ENCODE assay signal across 17 cellular contexts in the genomic region with DNA sequence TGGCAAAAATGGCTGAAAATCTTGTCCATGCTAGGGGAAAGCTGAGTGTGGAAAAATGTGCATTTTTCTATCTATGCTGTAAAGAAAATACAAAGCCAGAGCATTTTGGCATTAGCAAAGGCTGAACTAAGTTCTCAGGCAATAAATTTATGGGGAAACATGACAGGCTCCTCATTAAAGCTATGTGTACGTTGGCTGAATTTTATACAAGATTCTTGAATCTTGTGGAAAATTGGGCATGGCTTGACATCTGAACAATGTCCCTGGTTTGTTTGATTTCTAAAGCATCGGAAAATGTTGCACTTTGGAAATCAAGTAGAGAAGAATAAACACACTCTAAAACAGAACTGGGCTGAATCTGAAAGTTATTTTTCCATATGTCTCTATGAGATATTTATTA. TPM values are rescaled to one million over a fixed set of nuclear protein-coding genes. Genes with fewer than 3 reads are reported as not detected.
DNase-seq lines count a peak whose midpoint lies in the region; ATAC-seq and TF ChIP-seq lines count a peak whose summit lies in the region.
"Had no signal": no experiment of that assay in that cellular context is flagged by ENCODE, and none has a peak within 500 bp of the region (broad histone marks: within the 10 kb centered on the region; RNA-seq: fewer than 3 reads in every experiment).

No MANE protein-coding gene starts in this region.

- peaks cover 8% of the 10 kb centered on the region for H3K36me3 Mint-ChIP-seq in mesothelial cell of epicardium

- H3K4me1 Mint-ChIP-seq in mesothelial cell of epicardium, result peaks cover 83% of the 10 kb centered on the region

- no peaks in the 10 kb centered on the region for H3K27me3 Mint-ChIP-seq in mesothelial cell of epicardium (ENCODE audit: low read depth)

- ATAC-seq in thoracic aorta (ENCODE audit: insufficient number of reproducible peaks, low FRiP score, low read depth), result no peak
- ATAC-seq in HG03196 (IDR thresholded peaks at IDR 0.05; ENCODE audit: unreplicated experiment), result no peak
- ATAC-seq: GM23338 had no signal

- H3K27me3 ChIP-seq in ascending aorta, result no peaks in the 10 kb centered on the region
- no peaks in the 10 kb centered on the region for H3K27me3 ChIP-seq in thoracic aorta (replicated peaks; ENCODE audit: insufficient read depth)
- H3K27me3 ChIP-seq in SJCRH30, result no peaks in the 10 kb centered on the region

- H3K27ac ChIP-seq in ascending aorta (peak overlapping the region in 1 of 2 donors; percentile 61), thoracic aorta (peak overlapping the region in 1 of 2 donors; percentile 59), SJCRH30 (no peak overlapping the region)

- H3K4me1 ChIP-seq in ascending aorta, result peaks cover 0 to 7% of the 10 kb centered on the region in 2 donors
- H3K4me1 ChIP-seq in thoracic aorta (ENCODE audit: control insufficient read depth in 1 of 2, low read depth in 2 of 2), result peaks cover 8 to 58% of the 10 kb centered on the region in 2 donors
- H3K4me1 ChIP-seq in SJCRH30, result peaks cover 22% of the 10 kb centered on the region

- DNase-seq in NCI-H1417 (lab: John Stamatoyannopoulos, UW), result peak in 2 of 3 experiments; percentile 35 to 61
- DNase-seq in NCI-H1417 treated with DMSO at 0.1 percent for 48 hours (lab: John Stamatoyannopoulos, UW), result no peak
- no peak for DNase-seq in ascending aorta (ENCODE audit: low spot score in 2 of 2)
- no peak for DNase-seq in mesothelial cell of epicardium (ENCODE audit: low spot score in 2 of 2, unreplicated experiment in 2 of 2)
- DNase-seq in thoracic aorta (ENCODE audit: low spot score), result no peak
- DNase-seq in activated naive CD4-positive, alpha-beta T cell treated with anti-CD3 and anti-CD28 coated beads, Interleukin-2, amount 50 U/mL, for 16 hours, result no peak
- no peak for DNase-seq in SJCRH30
- DNase-seq: C1 segment of cervical spinal cord, KBM-7, NCI-H1694, NCI-H2107, NCI-H226, NCI-H524 treated with DMSO at 0.1 percent for 48 hours, RPMI8226 had no signal

- H3K27ac Mint-ChIP-seq in mesothelial cell of epicardium, result peak overlapping the region; percentile 96
- H3K27ac Mint-ChIP-seq: GM23338 had no signal

- no peak for TF ChIP-seq CTCF in ascending aorta (IDR thresholded peaks at IDR 0.05)
- no peak for TF ChIP-seq CTCF in mesothelial cell of epicardium (IDR thresholded peaks at IDR 0.05; ENCODE audit: unreplicated experiment)
- no peak for TF ChIP-seq CTCF in thoracic aorta (IDR thresholded peaks at IDR 0.05)

- no peaks in the 10 kb centered on the region for H3K9me3 ChIP-seq in ascending aorta
- no peaks in the 10 kb centered on the region for H3K9me3 ChIP-seq in thoracic aorta
- no peaks in the 10 kb centered on the region for H3K9me3 ChIP-seq in SJCRH30 (replicated peaks)

- H3K4me3 ChIP-seq in ascending aorta (peak overlapping the region; percentile 23 to 42), thoracic aorta (peak overlapping the region; percentile 60), SJCRH30 (no peak overlapping the region)
- H3K4me3 ChIP-seq: GM23338 had no signal

- intact Hi-C loops in ascending aorta (cut with DNase I), result loop anchor here (5.0 kb wide), 3 partner anchors 35 to 120 kb away; a partner anchor contains a TSS

- H3K4me3 Mint-ChIP-seq in mesothelial cell of epicardium, result no peak overlapping the region
- H3K4me3 Mint-ChIP-seq: GM23338 had no signal

- H3K36me3 ChIP-seq in ascending aorta, result no peaks in the 10 kb centered on the region
- no peaks in the 10 kb centered on the region for H3K36me3 ChIP-seq in thoracic aorta
- H3K36me3 ChIP-seq in SJCRH30, result peaks cover 17% of the 10 kb centered on the region

- no peaks in the 10 kb centered on the region for H3K9me3 Mint-ChIP-seq in mesothelial cell of epicardium
- H3K9me3 Mint-ChIP-seq: GM23338 had no signal

RNA-seq across cellular contexts. Expression of a gene that starts 16.8 kb away (rescaled TPM):
- total RNA-seq in ascending aorta (not detected), mesothelial cell of epicardium (0.75 to 1.4 TPM (median 1.1 TPM) in 3 replicates), thoracic aorta (1 to 10 TPM; 1.8 to 4.1 TPM)
- total RNA-seq in SJCRH30 (2014; rRNA removed; shearing (Covaris generic)), result 0.81 and 1.1 TPM in 2 replicates
- total RNA-seq: Daoy, GM23338 had no signal

RNA-seq across cellular contexts. Expression of a gene that starts 43.8 kb away (rescaled TPM):
- total RNA-seq in ascending aorta (4.3 TPM), mesothelial cell of epicardium (21.7 to 22.5 TPM (median 22.1 TPM) in 3 replicates), thoracic aorta (1 to 10 TPM; 8.7 to 9.0 TPM)
- total RNA-seq in SJCRH30 (2014; rRNA removed; shearing (Covaris generic)), result 39.4 and 39.9 TPM in 2 replicates

RNA-seq across cellular contexts. Expression of a gene that starts 52.4 kb away (rescaled TPM):
- not detected for total RNA-seq in ascending aorta
- total RNA-seq in mesothelial cell of epicardium, result 0.58 TPM in 1 of 3 replicates, not detected in the others
- total RNA-seq in thoracic aorta, result not detected
- 2.6 and 3.3 TPM in 2 replicates for total RNA-seq in SJCRH30 (2014; rRNA removed; shearing (Covaris generic))
- total RNA-seq: GM23338 had no signal

Comparison
In these comparisons a context has a peak if more than half of its experiments do, and no peak if none do; other contexts are left out.
1. DNase-seq: peak in NCI-H1417 (2 of 3); none in NCI-H1417 treated with DMSO at 0.1 percent for 48 hours (single experiment), ascending aorta (0 of 2), mesothelial cell of epicardium (0 of 2), thoracic aorta (single experiment), activated naive CD4-positive, alpha-beta T cell treated with anti-CD3 and anti-CD28 coated beads, Interleukin-2, amount 50 U/mL, for 16 hours (single experiment) and SJCRH30 (0 of 2).